14 cellular contexts compared by ENCODE assay signal in the genomic region with DNA sequence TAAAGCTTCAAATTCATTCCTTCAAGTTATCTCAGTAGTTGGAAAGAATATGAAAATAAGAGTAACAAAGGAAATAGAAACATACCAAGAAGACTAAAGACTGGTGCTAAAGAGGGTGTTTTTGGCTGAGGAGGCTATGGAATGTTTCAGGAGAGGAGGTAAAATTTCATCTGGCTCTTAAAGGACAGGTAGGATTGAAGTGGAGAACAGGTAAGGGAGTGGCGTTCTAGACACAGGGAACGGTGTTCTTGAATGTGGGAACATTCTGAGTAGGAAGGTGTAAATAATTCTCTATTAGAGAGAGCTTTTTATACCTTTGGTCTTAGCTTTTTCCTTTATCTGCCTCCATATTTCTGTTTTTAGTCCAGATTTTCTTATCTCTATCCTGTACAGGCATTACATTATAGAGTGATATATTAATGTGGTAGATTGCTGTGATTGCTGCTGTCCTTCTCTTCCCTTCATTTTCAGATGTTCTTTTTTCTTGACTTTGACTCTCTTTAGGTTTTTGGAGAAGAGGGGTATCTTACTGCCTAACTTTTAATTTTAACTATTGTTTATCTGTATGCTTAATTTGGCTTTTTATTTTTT.
"Had no signal": no experiment of that assay in that cellular context is flagged by ENCODE, and none has a peak within 500 bp of the region (broad histone marks: within the 10 kb centered on the region; RNA-seq: fewer than 3 reads in every experiment).

No MANE protein-coding gene starts in this region.

- H3K27me3 Mint-ChIP-seq: activated B cell treated with CpG ODN at 0.5 μM for 24 hours; activated CD4-positive, alpha-beta T cell treated with anti-CD3 and anti-CD28 coated beads, Interleukin-2, amount 10 ng/mL, durations not matched to agents 7 days and 5 days; activated naive CD4-positive, alpha-beta T cell treated with anti-CD3 and anti-CD28 coated beads, Interleukin-2, amount 10 ng/mL, durations not matched to agents 7 days and 5 days; activated T-helper 17 cell treated with anti-CD3 and anti-CD28 coated beads, Interleukin-2, amount 50 U/mL, for 72 hours; stimulated activated memory B cell treated with anti-CD40 and anti-IgM and Interleukin-4, amounts not matched to agents 10 μg/mL and 1 μg/mL and 100 μg/mL, for 72 hours; T-cell had no signal

- H3K27ac ChIP-seq: body of pancreas, neural progenitor cell, parathyroid adenoma, skin epidermis had no signal

- H3K4me3 ChIP-seq: body of pancreas, neural progenitor cell, skin epidermis had no signal

- H3K27me3 ChIP-seq: body of pancreas, neural progenitor cell had no signal

- ATAC-seq: activated T-helper 17 cell treated with anti-CD3 and anti-CD28 coated beads, Interleukin-2, amount 50 U/mL, for 72 hours; body of pancreas; stimulated activated memory B cell treated with anti-CD40 and anti-IgM and Interleukin-4, amounts not matched to agents 10 μg/mL and 1 μg/mL and 100 μg/mL, for 72 hours; T-cell had no signal

- H3K36me3 ChIP-seq: neural progenitor cell had no signal

- H3K4me1 Mint-ChIP-seq: neural progenitor cell had no signal

- DNase-seq: activated B cell treated with CpG ODN at 0.5 μM for 24 hours; activated CD4-positive, alpha-beta T cell treated with anti-CD3 and anti-CD28 coated beads, Interleukin-2, amount 10 ng/mL, durations not matched to agents 7 days and 5 days; activated naive CD4-positive, alpha-beta T cell treated with anti-CD3 and anti-CD28 coated beads, Interleukin-2, amount 10 ng/mL, durations not matched to agents 7 days and 5 days; activated T-cell treated with anti-CD3 and anti-CD28 coated beads for 4 hours; body of pancreas; foreskin melanocyte; kidney; T-cell had no signal

- H3K4me3 Mint-ChIP-seq: activated B cell treated with CpG ODN at 0.5 μM for 24 hours; activated CD4-positive, alpha-beta T cell treated with anti-CD3 and anti-CD28 coated beads, Interleukin-2, amount 10 ng/mL, durations not matched to agents 7 days and 5 days; activated naive CD4-positive, alpha-beta T cell treated with anti-CD3 and anti-CD28 coated beads, Interleukin-2, amount 10 ng/mL, durations not matched to agents 7 days and 5 days; activated T-helper 17 cell treated with anti-CD3 and anti-CD28 coated beads, Interleukin-2, amount 50 U/mL, for 72 hours; neural progenitor cell; stimulated activated memory B cell treated with anti-CD40 and anti-IgM and Interleukin-4, amounts not matched to agents 10 μg/mL and 1 μg/mL and 100 μg/mL, for 72 hours; T-cell had no signal

- H3K36me3 Mint-ChIP-seq: activated naive CD4-positive, alpha-beta T cell treated with anti-CD3 and anti-CD28 coated beads, Interleukin-2, amount 10 ng/mL, durations not matched to agents 7 days and 5 days; stimulated activated memory B cell treated with anti-CD40 and anti-IgM and Interleukin-4, amounts not matched to agents 10 μg/mL and 1 μg/mL and 100 μg/mL, for 72 hours; T-cell had no signal

- H3K27ac Mint-ChIP-seq: activated B cell treated with CpG ODN at 0.5 μM for 24 hours; activated CD4-positive, alpha-beta T cell treated with anti-CD3 and anti-CD28 coated beads, Interleukin-2, amount 10 ng/mL, durations not matched to agents 7 days and 5 days; activated naive CD4-positive, alpha-beta T cell treated with anti-CD3 and anti-CD28 coated beads, Interleukin-2, amount 10 ng/mL, durations not matched to agents 7 days and 5 days; activated T-helper 17 cell treated with anti-CD3 and anti-CD28 coated beads, Interleukin-2, amount 50 U/mL, for 72 hours; neural progenitor cell; stimulated activated memory B cell treated with anti-CD40 and anti-IgM and Interleukin-4, amounts not matched to agents 10 μg/mL and 1 μg/mL and 100 μg/mL, for 72 hours; T-cell had no signal

- FAIRE-seq: kidney, urothelium cell line had no signal

- H3K9me3 Mint-ChIP-seq: activated B cell treated with CpG ODN at 0.5 μM for 24 hours; activated CD4-positive, alpha-beta T cell treated with anti-CD3 and anti-CD28 coated beads, Interleukin-2, amount 10 ng/mL, durations not matched to agents 7 days and 5 days; activated naive CD4-positive, alpha-beta T cell treated with anti-CD3 and anti-CD28 coated beads, Interleukin-2, amount 10 ng/mL, durations not matched to agents 7 days and 5 days; activated T-helper 17 cell treated with anti-CD3 and anti-CD28 coated beads, Interleukin-2, amount 50 U/mL, for 72 hours; stimulated activated memory B cell treated with anti-CD40 and anti-IgM and Interleukin-4, amounts not matched to agents 10 μg/mL and 1 μg/mL and 100 μg/mL, for 72 hours; T-cell had no signal

- H3K9me3 ChIP-seq: body of pancreas had no signal
